Comparison of ENCODE assay signal across 1 cellular context in genomic region chr11:23097906-23098305, GRCh38.
TF ChIP-seq lines count a peak whose summit lies in the region.

No MANE protein-coding gene starts in this region.

TF ChIP-seq in GM23338, 12 proteins besides CTCF, POLR2A, EP300 and RAD21 (continued from another document):
- no peak for TF ChIP-seq EZH2phosphoT487 (IDR thresholded peaks at IDR 0.05; ENCODE audit: unreplicated experiment)
- no peak for TF ChIP-seq ETS1 (IDR thresholded peaks at IDR 0.05)
- TF ChIP-seq CREB1 (CRISPR knock-in tag; IDR thresholded peaks at IDR 0.05; ENCODE audit: low read depth), result no peak
